Comparison of ENCODE assay signal across 1 cellular context in the genomic region with DNA sequence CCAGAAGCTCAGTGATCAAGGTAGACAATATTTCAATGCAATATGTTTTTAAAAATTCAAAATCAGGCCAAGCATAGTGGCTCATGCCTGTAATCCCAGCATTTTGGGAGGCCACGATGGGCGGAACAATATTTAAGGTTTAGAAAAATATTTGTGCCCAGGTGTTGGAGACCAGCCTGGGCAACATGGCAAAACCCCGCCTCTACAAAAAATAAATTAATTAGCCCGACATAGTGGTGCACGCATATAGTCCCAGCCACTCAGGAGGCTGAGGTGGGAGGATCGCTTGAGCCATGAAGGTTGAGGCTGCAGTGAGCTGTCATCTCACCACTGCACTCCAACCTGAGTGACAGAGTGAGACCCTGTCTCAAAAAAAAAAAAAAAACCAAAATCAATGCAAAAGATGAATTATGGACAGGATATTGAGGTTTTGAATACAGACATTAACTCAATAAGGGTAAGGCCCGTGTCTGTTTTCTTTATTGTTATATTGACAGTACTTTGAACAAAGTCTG.
TF ChIP-seq lines count a peak whose summit lies in the region.

No MANE protein-coding gene starts in this region.

TF ChIP-seq in SK-N-SH, 30 proteins besides CTCF, POLR2A, EP300 and RAD21 (continued from another document):
- TF ChIP-seq, protein P1, sequence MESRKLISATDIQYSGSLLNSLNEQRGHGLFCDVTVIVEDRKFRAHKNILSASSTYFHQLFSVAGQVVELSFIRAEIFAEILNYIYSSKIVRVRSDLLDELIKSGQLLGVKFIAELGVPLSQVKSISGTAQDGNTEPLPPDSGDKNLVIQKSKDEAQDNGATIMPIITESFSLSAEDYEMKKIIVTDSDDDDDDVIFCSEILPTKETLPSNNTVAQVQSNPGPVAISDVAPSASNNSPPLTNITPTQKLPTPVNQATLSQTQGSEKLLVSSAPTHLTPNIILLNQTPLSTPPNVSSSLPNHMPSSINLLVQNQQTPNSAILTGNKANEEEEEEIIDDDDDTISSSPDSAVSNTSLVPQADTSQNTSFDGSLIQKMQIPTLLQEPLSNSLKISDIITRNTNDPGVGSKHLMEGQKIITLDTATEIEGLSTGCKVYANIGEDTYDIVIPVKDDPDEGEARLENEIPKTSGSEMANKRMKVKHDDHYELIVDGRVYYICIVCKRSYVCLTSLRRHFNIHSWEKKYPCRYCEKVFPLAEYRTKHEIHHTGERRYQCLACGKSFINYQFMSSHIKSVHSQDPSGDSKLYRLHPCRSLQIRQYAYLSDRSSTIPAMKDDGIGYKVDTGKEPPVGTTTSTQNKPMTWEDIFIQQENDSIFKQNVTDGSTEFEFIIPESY (IDR thresholded peaks at IDR 0.05; ENCODE audit: borderline replicate concordance, low read depth), result no peak
- no peak for TF ChIP-seq GATA2 (CRISPR knock-in tag; IDR thresholded peaks at IDR 0.05)
- TF ChIP-seq TCF12 (IDR thresholded peaks at IDR 0.05), result no peak
- no peak for TF ChIP-seq SMC3 (IDR thresholded peaks at IDR 0.05; ENCODE audit: low read depth, low read length)
- TF ChIP-seq GABPA (IDR thresholded peaks at IDR 0.05; ENCODE audit: low read depth), result no peak
